Comparison of ENCODE assay signal across 1 cellular context in the genomic region with DNA sequence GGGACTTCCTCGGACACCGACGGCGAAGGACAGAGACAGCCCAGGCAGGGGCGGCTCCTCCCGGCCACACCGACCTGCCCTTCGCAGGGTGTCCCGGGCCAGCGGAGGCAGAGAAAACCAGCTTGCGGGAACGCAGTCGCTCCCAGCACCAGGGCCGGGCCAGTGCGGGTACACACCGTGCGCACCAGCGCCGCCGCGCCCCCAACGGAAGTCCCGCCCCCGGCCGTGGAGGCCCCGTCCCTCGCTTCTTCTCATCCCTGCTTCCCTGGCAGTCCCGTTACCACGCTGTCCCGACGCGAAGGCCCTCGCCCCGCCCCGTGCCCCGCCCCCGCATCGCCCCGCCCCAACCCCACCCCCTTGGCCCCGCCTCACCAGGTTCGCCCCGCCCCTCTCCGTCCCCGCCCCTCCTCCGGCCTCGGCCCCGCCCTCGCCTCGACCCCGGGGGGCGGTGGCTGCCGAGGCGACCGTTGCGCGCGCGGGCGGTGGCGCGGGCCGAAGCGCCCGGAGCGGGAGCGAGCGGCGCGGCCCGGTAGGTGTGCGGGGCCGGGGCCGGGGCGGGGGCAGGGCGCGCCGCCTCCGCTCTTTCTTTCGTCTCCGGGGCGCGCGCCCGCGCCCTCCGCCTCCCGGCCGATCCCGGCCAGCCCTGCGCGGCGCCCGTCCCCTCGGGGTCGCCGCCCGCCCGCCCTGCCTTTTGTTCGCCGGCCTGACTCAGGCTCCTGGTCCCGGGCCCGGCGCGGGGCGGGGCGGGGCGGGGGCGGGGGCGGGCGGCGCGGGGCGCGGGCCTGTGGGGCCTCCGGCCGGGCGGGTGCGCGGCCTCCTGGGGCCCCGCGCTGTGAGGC.
TF ChIP-seq lines count a peak whose summit lies in the region.

A gene with protein sequence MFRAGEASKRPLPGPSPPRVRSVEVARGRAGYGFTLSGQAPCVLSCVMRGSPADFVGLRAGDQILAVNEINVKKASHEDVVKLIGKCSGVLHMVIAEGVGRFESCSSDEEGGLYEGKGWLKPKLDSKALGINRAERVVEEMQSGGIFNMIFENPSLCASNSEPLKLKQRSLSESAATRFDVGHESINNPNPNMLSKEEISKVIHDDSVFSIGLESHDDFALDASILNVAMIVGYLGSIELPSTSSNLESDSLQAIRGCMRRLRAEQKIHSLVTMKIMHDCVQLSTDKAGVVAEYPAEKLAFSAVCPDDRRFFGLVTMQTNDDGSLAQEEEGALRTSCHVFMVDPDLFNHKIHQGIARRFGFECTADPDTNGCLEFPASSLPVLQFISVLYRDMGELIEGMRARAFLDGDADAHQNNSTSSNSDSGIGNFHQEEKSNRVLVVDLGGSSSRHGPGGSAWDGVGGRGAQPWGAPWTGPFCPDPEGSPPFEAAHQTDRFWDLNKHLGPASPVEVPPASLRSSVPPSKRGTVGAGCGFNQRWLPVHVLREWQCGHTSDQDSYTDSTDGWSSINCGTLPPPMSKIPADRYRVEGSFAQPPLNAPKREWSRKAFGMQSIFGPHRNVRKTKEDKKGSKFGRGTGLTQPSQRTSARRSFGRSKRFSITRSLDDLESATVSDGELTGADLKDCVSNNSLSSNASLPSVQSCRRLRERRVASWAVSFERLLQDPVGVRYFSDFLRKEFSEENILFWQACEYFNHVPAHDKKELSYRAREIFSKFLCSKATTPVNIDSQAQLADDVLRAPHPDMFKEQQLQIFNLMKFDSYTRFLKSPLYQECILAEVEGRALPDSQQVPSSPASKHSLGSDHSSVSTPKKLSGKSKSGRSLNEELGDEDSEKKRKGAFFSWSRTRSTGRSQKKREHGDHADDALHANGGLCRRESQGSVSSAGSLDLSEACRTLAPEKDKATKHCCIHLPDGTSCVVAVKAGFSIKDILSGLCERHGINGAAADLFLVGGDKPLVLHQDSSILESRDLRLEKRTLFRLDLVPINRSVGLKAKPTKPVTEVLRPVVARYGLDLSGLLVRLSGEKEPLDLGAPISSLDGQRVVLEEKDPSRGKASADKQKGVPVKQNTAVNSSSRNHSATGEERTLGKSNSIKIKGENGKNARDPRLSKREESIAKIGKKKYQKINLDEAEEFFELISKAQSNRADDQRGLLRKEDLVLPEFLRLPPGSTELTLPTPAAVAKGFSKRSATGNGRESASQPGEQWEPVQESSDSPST (N-terminal part only) (plus strand): TSS at position 451 of the 839 bp plus-strand sequence. CDS start 23,150 bp downstream, outside the sequence.

TF ChIP-seq in HepG2, 621 proteins besides CTCF, POLR2A, EP300 and RAD21 (continued from another document and continues in another):
- TF ChIP-seq, protein P1, sequence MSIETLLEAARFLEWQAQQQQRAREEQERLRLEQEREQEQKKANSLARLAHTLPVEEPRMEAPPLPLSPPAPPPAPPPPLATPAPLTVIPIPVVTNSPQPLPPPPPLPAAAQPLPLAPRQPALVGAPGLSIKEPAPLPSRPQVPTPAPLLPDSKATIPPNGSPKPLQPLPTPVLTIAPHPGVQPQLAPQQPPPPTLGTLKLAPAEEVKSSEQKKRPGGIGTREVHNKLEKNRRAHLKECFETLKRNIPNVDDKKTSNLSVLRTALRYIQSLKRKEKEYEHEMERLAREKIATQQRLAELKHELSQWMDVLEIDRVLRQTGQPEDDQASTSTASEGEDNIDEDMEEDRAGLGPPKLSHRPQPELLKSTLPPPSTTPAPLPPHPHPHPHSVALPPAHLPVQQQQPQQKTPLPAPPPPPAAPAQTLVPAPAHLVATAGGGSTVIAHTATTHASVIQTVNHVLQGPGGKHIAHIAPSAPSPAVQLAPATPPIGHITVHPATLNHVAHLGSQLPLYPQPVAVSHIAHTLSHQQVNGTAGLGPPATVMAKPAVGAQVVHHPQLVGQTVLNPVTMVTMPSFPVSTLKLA (IDR thresholded peaks at IDR 0.05), result peak; percentile 40; the same call in 1 of the 2 replicates
- TF ChIP-seq, protein P2, sequence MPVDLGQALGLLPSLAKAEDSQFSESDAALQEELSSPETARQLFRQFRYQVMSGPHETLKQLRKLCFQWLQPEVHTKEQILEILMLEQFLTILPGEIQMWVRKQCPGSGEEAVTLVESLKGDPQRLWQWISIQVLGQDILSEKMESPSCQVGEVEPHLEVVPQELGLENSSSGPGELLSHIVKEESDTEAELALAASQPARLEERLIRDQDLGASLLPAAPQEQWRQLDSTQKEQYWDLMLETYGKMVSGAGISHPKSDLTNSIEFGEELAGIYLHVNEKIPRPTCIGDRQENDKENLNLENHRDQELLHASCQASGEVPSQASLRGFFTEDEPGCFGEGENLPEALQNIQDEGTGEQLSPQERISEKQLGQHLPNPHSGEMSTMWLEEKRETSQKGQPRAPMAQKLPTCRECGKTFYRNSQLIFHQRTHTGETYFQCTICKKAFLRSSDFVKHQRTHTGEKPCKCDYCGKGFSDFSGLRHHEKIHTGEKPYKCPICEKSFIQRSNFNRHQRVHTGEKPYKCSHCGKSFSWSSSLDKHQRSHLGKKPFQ (CRISPR knock-in tag; IDR thresholded peaks at IDR 0.05; ENCODE audit: insufficient replicate concordance), result no peak
- TF ChIP-seq ZNF674 (CRISPR knock-in tag; IDR thresholded peaks at IDR 0.05; ENCODE audit: low read depth), result no peak
- TF ChIP-seq, protein P3, sequence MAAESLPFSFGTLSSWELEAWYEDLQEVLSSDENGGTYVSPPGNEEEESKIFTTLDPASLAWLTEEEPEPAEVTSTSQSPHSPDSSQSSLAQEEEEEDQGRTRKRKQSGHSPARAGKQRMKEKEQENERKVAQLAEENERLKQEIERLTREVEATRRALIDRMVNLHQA (CRISPR knock-in tag; IDR thresholded peaks at IDR 0.05), result no peak
- no peak for TF ChIP-seq ZNF605 (CRISPR knock-in tag; IDR thresholded peaks at IDR 0.05)
- peak; percentile 4; the same call in 1 of the 2 replicates for TF ChIP-seq HNRNPL (IDR thresholded peaks at IDR 0.05; ENCODE audit: low read depth, low read length)
- no peak for TF ChIP-seq ADNP (CRISPR knock-in tag; IDR thresholded peaks at IDR 0.05)
- TF ChIP-seq ZNF678 (CRISPR knock-in tag; IDR thresholded peaks at IDR 0.05), result no peak
- no peak for TF ChIP-seq ZZZ3 (CRISPR knock-in tag; IDR thresholded peaks at IDR 0.05; ENCODE audit: borderline replicate concordance)
- no peak for TF ChIP-seq ZNF776 (CRISPR knock-in tag; IDR thresholded peaks at IDR 0.05)
- TF ChIP-seq, protein P4, sequence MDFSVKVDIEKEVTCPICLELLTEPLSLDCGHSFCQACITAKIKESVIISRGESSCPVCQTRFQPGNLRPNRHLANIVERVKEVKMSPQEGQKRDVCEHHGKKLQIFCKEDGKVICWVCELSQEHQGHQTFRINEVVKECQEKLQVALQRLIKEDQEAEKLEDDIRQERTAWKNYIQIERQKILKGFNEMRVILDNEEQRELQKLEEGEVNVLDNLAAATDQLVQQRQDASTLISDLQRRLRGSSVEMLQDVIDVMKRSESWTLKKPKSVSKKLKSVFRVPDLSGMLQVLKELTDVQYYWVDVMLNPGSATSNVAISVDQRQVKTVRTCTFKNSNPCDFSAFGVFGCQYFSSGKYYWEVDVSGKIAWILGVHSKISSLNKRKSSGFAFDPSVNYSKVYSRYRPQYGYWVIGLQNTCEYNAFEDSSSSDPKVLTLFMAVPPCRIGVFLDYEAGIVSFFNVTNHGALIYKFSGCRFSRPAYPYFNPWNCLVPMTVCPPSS (IDR thresholded peaks at IDR 0.05), result no peak
- TF ChIP-seq DPF2 (CRISPR knock-in tag; IDR thresholded peaks at IDR 0.05; ENCODE audit: borderline replicate concordance, low read depth), result no peak
- no peak for TF ChIP-seq NR2F2 (IDR thresholded peaks at IDR 0.05; ENCODE audit: borderline replicate concordance, low read depth)
- peak; percentile 83 for TF ChIP-seq ZFX (CRISPR knock-in tag; IDR thresholded peaks at IDR 0.05; ENCODE audit: low read depth)
- no peak for TF ChIP-seq RCOR2 (CRISPR knock-in tag; IDR thresholded peaks at IDR 0.05)
- 0 out of 2 replicates have a peak, but pooled peaks have one; percentile 29 for TF ChIP-seq RXRA (CRISPR knock-in tag; IDR thresholded peaks at IDR 0.05)
- TF ChIP-seq, protein P5, sequence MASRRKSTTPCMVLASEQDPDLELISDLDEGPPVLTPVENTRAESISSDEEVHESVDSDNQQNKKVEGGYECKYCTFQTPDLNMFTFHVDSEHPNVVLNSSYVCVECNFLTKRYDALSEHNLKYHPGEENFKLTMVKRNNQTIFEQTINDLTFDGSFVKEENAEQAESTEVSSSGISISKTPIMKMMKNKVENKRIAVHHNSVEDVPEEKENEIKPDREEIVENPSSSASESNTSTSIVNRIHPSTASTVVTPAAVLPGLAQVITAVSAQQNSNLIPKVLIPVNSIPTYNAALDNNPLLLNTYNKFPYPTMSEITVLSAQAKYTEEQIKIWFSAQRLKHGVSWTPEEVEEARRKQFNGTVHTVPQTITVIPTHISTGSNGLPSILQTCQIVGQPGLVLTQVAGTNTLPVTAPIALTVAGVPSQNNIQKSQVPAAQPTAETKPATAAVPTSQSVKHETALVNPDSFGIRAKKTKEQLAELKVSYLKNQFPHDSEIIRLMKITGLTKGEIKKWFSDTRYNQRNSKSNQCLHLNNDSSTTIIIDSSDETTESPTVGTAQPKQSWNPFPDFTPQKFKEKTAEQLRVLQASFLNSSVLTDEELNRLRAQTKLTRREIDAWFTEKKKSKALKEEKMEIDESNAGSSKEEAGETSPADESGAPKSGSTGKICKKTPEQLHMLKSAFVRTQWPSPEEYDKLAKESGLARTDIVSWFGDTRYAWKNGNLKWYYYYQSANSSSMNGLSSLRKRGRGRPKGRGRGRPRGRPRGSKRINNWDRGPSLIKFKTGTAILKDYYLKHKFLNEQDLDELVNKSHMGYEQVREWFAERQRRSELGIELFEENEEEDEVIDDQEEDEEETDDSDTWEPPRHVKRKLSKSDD (CRISPR knock-in tag; IDR thresholded peaks at IDR 0.05; ENCODE audit: low read depth), result no peak
- TF ChIP-seq, protein P6, sequence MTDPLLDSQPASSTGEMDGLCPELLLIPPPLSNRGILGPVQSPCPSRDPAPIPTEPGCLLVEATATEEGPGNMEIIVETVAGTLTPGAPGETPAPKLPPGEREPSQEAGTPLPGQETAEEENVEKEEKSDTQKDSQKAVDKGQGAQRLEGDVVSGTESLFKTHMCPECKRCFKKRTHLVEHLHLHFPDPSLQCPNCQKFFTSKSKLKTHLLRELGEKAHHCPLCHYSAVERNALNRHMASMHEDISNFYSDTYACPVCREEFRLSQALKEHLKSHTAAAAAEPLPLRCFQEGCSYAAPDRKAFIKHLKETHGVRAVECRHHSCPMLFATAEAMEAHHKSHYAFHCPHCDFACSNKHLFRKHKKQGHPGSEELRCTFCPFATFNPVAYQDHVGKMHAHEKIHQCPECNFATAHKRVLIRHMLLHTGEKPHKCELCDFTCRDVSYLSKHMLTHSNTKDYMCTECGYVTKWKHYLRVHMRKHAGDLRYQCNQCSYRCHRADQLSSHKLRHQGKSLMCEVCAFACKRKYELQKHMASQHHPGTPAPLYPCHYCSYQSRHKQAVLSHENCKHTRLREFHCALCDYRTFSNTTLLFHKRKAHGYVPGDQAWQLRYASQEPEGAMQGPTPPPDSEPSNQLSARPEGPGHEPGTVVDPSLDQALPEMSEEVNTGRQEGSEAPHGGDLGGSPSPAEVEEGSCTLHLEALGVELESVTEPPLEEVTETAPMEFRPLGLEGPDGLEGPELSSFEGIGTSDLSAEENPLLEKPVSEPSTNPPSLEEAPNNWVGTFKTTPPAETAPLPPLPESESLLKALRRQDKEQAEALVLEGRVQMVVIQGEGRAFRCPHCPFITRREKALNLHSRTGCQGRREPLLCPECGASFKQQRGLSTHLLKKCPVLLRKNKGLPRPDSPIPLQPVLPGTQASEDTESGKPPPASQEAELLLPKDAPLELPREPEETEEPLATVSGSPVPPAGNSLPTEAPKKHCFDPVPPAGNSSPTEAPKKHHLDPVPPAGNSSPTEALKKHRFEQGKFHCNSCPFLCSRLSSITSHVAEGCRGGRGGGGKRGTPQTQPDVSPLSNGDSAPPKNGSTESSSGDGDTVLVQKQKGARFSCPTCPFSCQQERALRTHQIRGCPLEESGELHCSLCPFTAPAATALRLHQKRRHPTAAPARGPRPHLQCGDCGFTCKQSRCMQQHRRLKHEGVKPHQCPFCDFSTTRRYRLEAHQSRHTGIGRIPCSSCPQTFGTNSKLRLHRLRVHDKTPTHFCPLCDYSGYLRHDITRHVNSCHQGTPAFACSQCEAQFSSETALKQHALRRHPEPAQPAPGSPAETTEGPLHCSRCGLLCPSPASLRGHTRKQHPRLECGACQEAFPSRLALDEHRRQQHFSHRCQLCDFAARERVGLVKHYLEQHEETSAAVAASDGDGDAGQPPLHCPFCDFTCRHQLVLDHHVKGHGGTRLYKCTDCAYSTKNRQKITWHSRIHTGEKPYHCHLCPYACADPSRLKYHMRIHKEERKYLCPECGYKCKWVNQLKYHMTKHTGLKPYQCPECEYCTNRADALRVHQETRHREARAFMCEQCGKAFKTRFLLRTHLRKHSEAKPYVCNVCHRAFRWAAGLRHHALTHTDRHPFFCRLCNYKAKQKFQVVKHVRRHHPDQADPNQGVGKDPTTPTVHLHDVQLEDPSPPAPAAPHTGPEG (CRISPR knock-in tag; IDR thresholded peaks at IDR 0.05), result no peak
- TF ChIP-seq GABPB1 (CRISPR knock-in tag; IDR thresholded peaks at IDR 0.05), result peak; percentile 95
- no peak for TF ChIP-seq ZBTB8A (CRISPR knock-in tag; IDR thresholded peaks at IDR 0.05; ENCODE audit: borderline replicate concordance, low read depth)
- TF ChIP-seq ZNF24 (IDR thresholded peaks at IDR 0.05), result no peak
- TF ChIP-seq TSC22D2 (CRISPR knock-in tag; IDR thresholded peaks at IDR 0.05; ENCODE audit: borderline replicate concordance), result no peak
- TF ChIP-seq GATAD1 (CRISPR knock-in tag; IDR thresholded peaks at IDR 0.05), result peak; percentile 68
- TF ChIP-seq, protein P7, sequence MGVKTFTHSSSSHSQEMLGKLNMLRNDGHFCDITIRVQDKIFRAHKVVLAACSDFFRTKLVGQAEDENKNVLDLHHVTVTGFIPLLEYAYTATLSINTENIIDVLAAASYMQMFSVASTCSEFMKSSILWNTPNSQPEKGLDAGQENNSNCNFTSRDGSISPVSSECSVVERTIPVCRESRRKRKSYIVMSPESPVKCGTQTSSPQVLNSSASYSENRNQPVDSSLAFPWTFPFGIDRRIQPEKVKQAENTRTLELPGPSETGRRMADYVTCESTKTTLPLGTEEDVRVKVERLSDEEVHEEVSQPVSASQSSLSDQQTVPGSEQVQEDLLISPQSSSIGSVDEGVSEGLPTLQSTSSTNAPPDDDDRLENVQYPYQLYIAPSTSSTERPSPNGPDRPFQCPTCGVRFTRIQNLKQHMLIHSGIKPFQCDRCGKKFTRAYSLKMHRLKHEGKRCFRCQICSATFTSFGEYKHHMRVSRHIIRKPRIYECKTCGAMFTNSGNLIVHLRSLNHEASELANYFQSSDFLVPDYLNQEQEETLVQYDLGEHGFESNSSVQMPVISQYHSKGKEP (CRISPR knock-in tag; IDR thresholded peaks at IDR 0.05), result no peak
- TF ChIP-seq, protein P8, sequence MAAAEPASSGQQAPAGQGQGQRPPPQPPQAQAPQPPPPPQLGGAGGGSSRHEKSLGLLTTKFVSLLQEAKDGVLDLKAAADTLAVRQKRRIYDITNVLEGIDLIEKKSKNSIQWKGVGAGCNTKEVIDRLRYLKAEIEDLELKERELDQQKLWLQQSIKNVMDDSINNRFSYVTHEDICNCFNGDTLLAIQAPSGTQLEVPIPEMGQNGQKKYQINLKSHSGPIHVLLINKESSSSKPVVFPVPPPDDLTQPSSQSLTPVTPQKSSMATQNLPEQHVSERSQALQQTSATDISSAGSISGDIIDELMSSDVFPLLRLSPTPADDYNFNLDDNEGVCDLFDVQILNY (CRISPR knock-in tag; conservative IDR thresholded peaks at IDR 0.05), result no peak
